In genomic region chr7:50564171-50564570, GRCh38 we compare ENCODE assay signal across 27 cellular contexts. TPM values are rescaled to one million over a fixed set of nuclear protein-coding genes. Genes with fewer than 3 reads are reported as not detected.
"Had no signal": no experiment of that assay in that cellular context is flagged by ENCODE, and none has a peak within 500 bp of the region (broad histone marks: within the 10 kb centered on the region; RNA-seq: fewer than 3 reads in every experiment).

No MANE protein-coding gene starts in this region.

- H3K4me1 ChIP-seq: foreskin keratinocyte, right atrium auricular region had no signal

- H3K4me1 Mint-ChIP-seq: endodermal cell, mesothelial cell of epicardium had no signal

- H3K27ac ChIP-seq: adrenal gland, cardiac muscle cell, epithelial cell of prostate, foreskin keratinocyte, right atrium auricular region, skin epidermis, stomach, WERI-Rb-1 had no signal

- H3K9me3 Mint-ChIP-seq: activated naive CD4-positive, alpha-beta T cell treated with anti-CD3 and anti-CD28 coated beads, Interleukin-2, amount 50 U/mL, for 72 hours; mesothelial cell of epicardium had no signal

- DNase-seq: activated CD4-positive, alpha-beta T cell treated with anti-CD3 and anti-CD28 coated beads for 1 hour; activated gamma-delta T cell; adrenal gland; endodermal cell; foreskin keratinocyte; hippocampal formation; nephron progenitor cell; occipital lobe; stimulated activated CD4-positive, alpha-beta T cell treated with anti-CD3 and anti-CD28 coated beads, Interleukin-4, amount 100 ng/mL, for 1 hour; stomach; SW 1271; T-helper 2 cell; WERI-Rb-1 had no signal

- H3K4me3 Mint-ChIP-seq: endodermal cell, mesothelial cell of epicardium, nephron progenitor cell had no signal

- H3K36me3 ChIP-seq: adrenal gland, cardiac muscle cell, right atrium auricular region, stomach, WERI-Rb-1 had no signal

- H3K27me3 ChIP-seq: adrenal gland, cardiac muscle cell, right atrium auricular region had no signal

- H3K9me3 ChIP-seq: adrenal gland, right atrium auricular region, stomach had no signal

- H3K4me3 ChIP-seq: adrenal gland, cardiac muscle cell, right atrium auricular region, skin epidermis, stomach had no signal

- H3K36me3 Mint-ChIP-seq: activated naive CD4-positive, alpha-beta T cell treated with anti-CD3 and anti-CD28 coated beads, Interleukin-2, amount 50 U/mL, for 72 hours; mesothelial cell of epicardium had no signal

- H3K27ac Mint-ChIP-seq: activated naive CD4-positive, alpha-beta T cell treated with anti-CD3 and anti-CD28 coated beads, Interleukin-2, amount 50 U/mL, for 72 hours; endodermal cell; mesothelial cell of epicardium; nephron progenitor cell had no signal

- FAIRE-seq: islet of Langerhans had no signal

RNA-seq across cellular contexts. Expression of gene DDC, which starts 1.0 kb away (rescaled TPM):
- total RNA-seq: cardiac muscle cell, chondrocyte, dermis microvascular lymphatic vessel endothelial cell, fibroblast of lung, foreskin keratinocyte, lung microvascular endothelial cell, mesothelial cell of epicardium, myocyte, occipital lobe, posterior vena cava, right atrium auricular region, ureter had no signal
- polyA plus RNA-seq: cardiac muscle cell, fibroblast of lung, foreskin keratinocyte had no signal
